ENCODE assay signal across 4 cellular contexts in genomic region chr12:58920102-58920955, GRCh38.
A peak's percentile ranks its signal among the peaks of the same experiment; 100 is the strongest.
TF ChIP-seq lines count a peak whose summit lies in the region.

LRIG3 (minus strand) TSS chr12:58920504; CDS start chr12:58920235, 269 bp downstream.

TF ChIP-seq in GM12891, 5 proteins besides CTCF, POLR2A, EP300 and RAD21:
- TF ChIP-seq PAX5 (IDR thresholded peaks at IDR 0.05; ENCODE audit: insufficient read depth, low read length, severe bottlenecking) (no peak), TAF1 (IDR thresholded peaks at IDR 0.05; ENCODE audit: low read depth, low read length) (no peak), POU2F2 (IDR thresholded peaks at IDR 0.05; ENCODE audit: low read depth, low read length) (no peak), POLR2AphosphoS5 (IDR thresholded peaks at IDR 0.05; ENCODE audit: low read depth, low read length) (no peak), SPI1 (IDR thresholded peaks at IDR 0.05; ENCODE audit: low read depth, low read length) (no peak)

TF ChIP-seq in IMR-90, 13 proteins besides CTCF, POLR2A, EP300 and RAD21:
- TF ChIP-seq MAZ (IDR thresholded peaks at IDR 0.05; ENCODE audit: borderline replicate concordance, low read depth, low read length): peak; percentile 79; the same call in 1 of the 2 replicates
- TF ChIP-seq, protein P1, sequence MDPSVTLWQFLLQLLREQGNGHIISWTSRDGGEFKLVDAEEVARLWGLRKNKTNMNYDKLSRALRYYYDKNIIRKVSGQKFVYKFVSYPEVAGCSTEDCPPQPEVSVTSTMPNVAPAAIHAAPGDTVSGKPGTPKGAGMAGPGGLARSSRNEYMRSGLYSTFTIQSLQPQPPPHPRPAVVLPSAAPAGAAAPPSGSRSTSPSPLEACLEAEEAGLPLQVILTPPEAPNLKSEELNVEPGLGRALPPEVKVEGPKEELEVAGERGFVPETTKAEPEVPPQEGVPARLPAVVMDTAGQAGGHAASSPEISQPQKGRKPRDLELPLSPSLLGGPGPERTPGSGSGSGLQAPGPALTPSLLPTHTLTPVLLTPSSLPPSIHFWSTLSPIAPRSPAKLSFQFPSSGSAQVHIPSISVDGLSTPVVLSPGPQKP (IDR thresholded peaks at IDR 0.05; ENCODE audit: borderline replicate concordance, low read depth, low read length): no peak
- TF ChIP-seq FOS (IDR thresholded peaks at IDR 0.05; ENCODE audit: low read depth, low read length): no peak
- TF ChIP-seq MXI1 (IDR thresholded peaks at IDR 0.05; ENCODE audit: borderline replicate concordance, low read depth, low read length): peak; percentile 82
- TF ChIP-seq CEBPB (IDR thresholded peaks at IDR 0.05; ENCODE audit: low read depth, low read length): no peak
- no peak for TF ChIP-seq RCOR1 (IDR thresholded peaks at IDR 0.05; ENCODE audit: insufficient replicate concordance, low read length)
- no peak for TF ChIP-seq RFX5 (IDR thresholded peaks at IDR 0.05; ENCODE audit: low read depth, low read length)
- TF ChIP-seq MAFK (IDR thresholded peaks at IDR 0.05; ENCODE audit: low read depth, low read length): no peak
- TF ChIP-seq CHD1 (IDR thresholded peaks at IDR 0.05; ENCODE audit: low read depth, low read length): 0 out of 2 replicates have a peak, but pooled peaks have one; percentile 85
- no peak for TF ChIP-seq SMC3 (IDR thresholded peaks at IDR 0.05; ENCODE audit: low read depth, low read length)
- TF ChIP-seq NFE2L2 (IDR thresholded peaks at IDR 0.05; ENCODE audit: low read depth, low read length): no peak
- TF ChIP-seq USF2 (IDR thresholded peaks at IDR 0.05; ENCODE audit: low read depth, low read length): peak; percentile 96
- TF ChIP-seq BHLHE40 (IDR thresholded peaks at IDR 0.05; ENCODE audit: low read depth, low read length): peak; percentile 64; the same call in 1 of the 2 replicates

TF ChIP-seq in SK-N-SH, 30 proteins besides CTCF, POLR2A, EP300 and RAD21:
- TF ChIP-seq, protein P2, sequence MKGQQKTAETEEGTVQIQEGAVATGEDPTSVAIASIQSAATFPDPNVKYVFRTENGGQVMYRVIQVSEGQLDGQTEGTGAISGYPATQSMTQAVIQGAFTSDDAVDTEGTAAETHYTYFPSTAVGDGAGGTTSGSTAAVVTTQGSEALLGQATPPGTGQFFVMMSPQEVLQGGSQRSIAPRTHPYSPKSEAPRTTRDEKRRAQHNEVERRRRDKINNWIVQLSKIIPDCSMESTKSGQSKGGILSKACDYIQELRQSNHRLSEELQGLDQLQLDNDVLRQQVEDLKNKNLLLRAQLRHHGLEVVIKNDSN (IDR thresholded peaks at IDR 0.05; ENCODE audit: borderline replicate concordance, low read depth): peak; percentile 88
- TF ChIP-seq RFX5 (IDR thresholded peaks at IDR 0.05; ENCODE audit: low read length) (no peak), SIN3A (IDR thresholded peaks at IDR 0.05; ENCODE audit: borderline replicate concordance, low read depth, low read length) (no peak), NFIC (IDR thresholded peaks at IDR 0.05; ENCODE audit: borderline replicate concordance) (peak; percentile 41), MAX (IDR thresholded peaks at IDR 0.05; ENCODE audit: low read depth) (peak; percentile 55)
- TF ChIP-seq, protein P3, sequence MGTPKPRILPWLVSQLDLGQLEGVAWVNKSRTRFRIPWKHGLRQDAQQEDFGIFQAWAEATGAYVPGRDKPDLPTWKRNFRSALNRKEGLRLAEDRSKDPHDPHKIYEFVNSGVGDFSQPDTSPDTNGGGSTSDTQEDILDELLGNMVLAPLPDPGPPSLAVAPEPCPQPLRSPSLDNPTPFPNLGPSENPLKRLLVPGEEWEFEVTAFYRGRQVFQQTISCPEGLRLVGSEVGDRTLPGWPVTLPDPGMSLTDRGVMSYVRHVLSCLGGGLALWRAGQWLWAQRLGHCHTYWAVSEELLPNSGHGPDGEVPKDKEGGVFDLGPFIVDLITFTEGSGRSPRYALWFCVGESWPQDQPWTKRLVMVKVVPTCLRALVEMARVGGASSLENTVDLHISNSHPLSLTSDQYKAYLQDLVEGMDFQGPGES (IDR thresholded peaks at IDR 0.05; ENCODE audit: low read depth, low read length): no peak

TF ChIP-seq in liver, 16 proteins besides CTCF, POLR2A, EP300 and RAD21:
- TF ChIP-seq RXRA (IDR thresholded peaks at IDR 0.05) (no peak), TAF1 (conservative IDR thresholded peaks at IDR 0.05) (no peak), GABPA (IDR thresholded peaks at IDR 0.05 in 1 of 2, conservative IDR thresholded peaks at IDR 0.05 in 1 of 2) (no peak), HNF4A (conservative IDR thresholded peaks at IDR 0.05) (no peak), FOXA1 (IDR thresholded peaks at IDR 0.05) (no peak), YY1 (IDR thresholded peaks at IDR 0.05) (peak; percentile 54), NR2F2 (IDR thresholded peaks at IDR 0.05) (no peak), ZBTB33 (IDR thresholded peaks at IDR 0.05) (no peak), EGR1 (IDR thresholded peaks at IDR 0.05; ENCODE audit: low read depth in 2 of 2) (peak in 1 of 2 donors; percentile 34), HNF4G (IDR thresholded peaks at IDR 0.05) (no peak), FOXA2 (IDR thresholded peaks at IDR 0.05) (no peak), JUND (IDR thresholded peaks at IDR 0.05) (peak in 1 of 2 donors; percentile 13), MAX (IDR thresholded peaks at IDR 0.05) (peak; percentile 10), SP1 (IDR thresholded peaks at IDR 0.05) (peak; percentile 46)
- TF ChIP-seq, protein P4, sequence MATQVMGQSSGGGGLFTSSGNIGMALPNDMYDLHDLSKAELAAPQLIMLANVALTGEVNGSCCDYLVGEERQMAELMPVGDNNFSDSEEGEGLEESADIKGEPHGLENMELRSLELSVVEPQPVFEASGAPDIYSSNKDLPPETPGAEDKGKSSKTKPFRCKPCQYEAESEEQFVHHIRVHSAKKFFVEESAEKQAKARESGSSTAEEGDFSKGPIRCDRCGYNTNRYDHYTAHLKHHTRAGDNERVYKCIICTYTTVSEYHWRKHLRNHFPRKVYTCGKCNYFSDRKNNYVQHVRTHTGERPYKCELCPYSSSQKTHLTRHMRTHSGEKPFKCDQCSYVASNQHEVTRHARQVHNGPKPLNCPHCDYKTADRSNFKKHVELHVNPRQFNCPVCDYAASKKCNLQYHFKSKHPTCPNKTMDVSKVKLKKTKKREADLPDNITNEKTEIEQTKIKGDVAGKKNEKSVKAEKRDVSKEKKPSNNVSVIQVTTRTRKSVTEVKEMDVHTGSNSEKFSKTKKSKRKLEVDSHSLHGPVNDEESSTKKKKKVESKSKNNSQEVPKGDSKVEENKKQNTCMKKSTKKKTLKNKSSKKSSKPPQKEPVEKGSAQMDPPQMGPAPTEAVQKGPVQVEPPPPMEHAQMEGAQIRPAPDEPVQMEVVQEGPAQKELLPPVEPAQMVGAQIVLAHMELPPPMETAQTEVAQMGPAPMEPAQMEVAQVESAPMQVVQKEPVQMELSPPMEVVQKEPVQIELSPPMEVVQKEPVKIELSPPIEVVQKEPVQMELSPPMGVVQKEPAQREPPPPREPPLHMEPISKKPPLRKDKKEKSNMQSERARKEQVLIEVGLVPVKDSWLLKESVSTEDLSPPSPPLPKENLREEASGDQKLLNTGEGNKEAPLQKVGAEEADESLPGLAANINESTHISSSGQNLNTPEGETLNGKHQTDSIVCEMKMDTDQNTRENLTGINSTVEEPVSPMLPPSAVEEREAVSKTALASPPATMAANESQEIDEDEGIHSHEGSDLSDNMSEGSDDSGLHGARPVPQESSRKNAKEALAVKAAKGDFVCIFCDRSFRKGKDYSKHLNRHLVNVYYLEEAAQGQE (IDR thresholded peaks at IDR 0.05): peak; percentile 46
- TF ChIP-seq, protein P5, sequence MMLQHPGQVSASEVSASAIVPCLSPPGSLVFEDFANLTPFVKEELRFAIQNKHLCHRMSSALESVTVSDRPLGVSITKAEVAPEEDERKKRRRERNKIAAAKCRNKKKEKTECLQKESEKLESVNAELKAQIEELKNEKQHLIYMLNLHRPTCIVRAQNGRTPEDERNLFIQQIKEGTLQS (IDR thresholded peaks at IDR 0.05): no peak
